ENCODE assay signal across 8 cellular contexts in genomic region chr2:176126929-176127768, GRCh38. TPM values are rescaled to one million over a fixed set of nuclear protein-coding genes. Genes with fewer than 3 reads are reported as not detected.
DNase-seq lines count a peak whose midpoint lies in the region; ATAC-seq lines count a peak whose summit lies in the region.

No MANE protein-coding gene starts in this region.

- H3K4me3 Mint-ChIP-seq in naive thymus-derived CD4-positive, alpha-beta T cell = peak overlapping the region in 4 of 10 donors; percentile 17 to 67 (median 38)

- ATAC-seq in naive thymus-derived CD4-positive, alpha-beta T cell = peak; percentile 51

- peak; percentile 62 for DNase-seq in NCI-H1105 (lab: John Stamatoyannopoulos, UW)
- DNase-seq in NCI-H1105 treated with DMSO at 0.1 percent for 48 hours (lab: John Stamatoyannopoulos, UW) = no peak
- peak; percentile 83 for DNase-seq in NCI-H2227 (lab: John Stamatoyannopoulos, UW; ENCODE audit: unreplicated experiment)
- peak; percentile 72 to 78 for DNase-seq in activated CD4-positive, alpha-beta T cell treated with anti-CD3 and anti-CD28 coated beads, Interleukin-2, amount 50 U/mL, for 48 hours
- DNase-seq in effector memory CD4-positive, alpha-beta T cell = peak; percentile 23 to 60 (median 48)
- peak in 8 of 9 donors; percentile 26 to 68 (median 54) for DNase-seq in naive thymus-derived CD4-positive, alpha-beta T cell
- peak in 37 of 49 donors; percentile 1 to 69 (median 24) for DNase-seq in substantia nigra (lab: John Stamatoyannopoulos, UW)
- no peak for DNase-seq in NCI-H524 treated with DMSO at 0.1 percent for 48 hours (lab: John Stamatoyannopoulos, UW)

- peaks cover 0 to 5% (median 0%) of the 10 kb centered on the region in 5 donors for H3K36me3 Mint-ChIP-seq in naive thymus-derived CD4-positive, alpha-beta T cell

- peaks cover 32% of the 10 kb centered on the region for H3K4me1 ChIP-seq in effector memory CD4-positive, alpha-beta T cell (ENCODE audit: control insufficient read depth, insufficient read depth, low read length, poor library complexity, severe bottlenecking)
- H3K4me1 ChIP-seq in naive thymus-derived CD4-positive, alpha-beta T cell (ENCODE audit: control insufficient read depth in 2 of 2, insufficient read depth in 2 of 2, low read length in 2 of 2) = peaks cover 3 to 20% of the 10 kb centered on the region in 2 donors

- no peaks in the 10 kb centered on the region for H3K36me3 ChIP-seq in effector memory CD4-positive, alpha-beta T cell (ENCODE audit: control insufficient read depth, insufficient read depth, low read length)
- no peaks in the 10 kb centered on the region for H3K36me3 ChIP-seq in naive thymus-derived CD4-positive, alpha-beta T cell (ENCODE audit: control insufficient read depth in 2 of 3, insufficient read depth in 3 of 3, low read length in 3 of 3)

- peaks cover 92% of the 10 kb centered on the region for H3K27me3 ChIP-seq in effector memory CD4-positive, alpha-beta T cell (replicated peaks; ENCODE audit: control insufficient read depth, insufficient read depth, low read length, poor library complexity, severe bottlenecking)
- H3K27me3 ChIP-seq in naive thymus-derived CD4-positive, alpha-beta T cell (ENCODE audit: control insufficient read depth in 2 of 2, insufficient read depth in 2 of 2, low read length in 2 of 2) = peaks cover 33 to 74% of the 10 kb centered on the region in 2 donors

- H3K27ac Mint-ChIP-seq in naive thymus-derived CD4-positive, alpha-beta T cell = peak overlapping the region in 3 of 9 donors; percentile 8 to 63 (median 62)

- H3K9me3 ChIP-seq in effector memory CD4-positive, alpha-beta T cell (ENCODE audit: control insufficient read depth, low read length) = no peaks in the 10 kb centered on the region
- H3K9me3 ChIP-seq in naive thymus-derived CD4-positive, alpha-beta T cell (ENCODE audit: control insufficient read depth in 2 of 3, low read length in 3 of 3) = no peaks in the 10 kb centered on the region

- H3K27ac ChIP-seq in effector memory CD4-positive, alpha-beta T cell (ENCODE audit: insufficient read depth, low read length, poor library complexity, severe bottlenecking) = no peak overlapping the region
- no peak overlapping the region for H3K27ac ChIP-seq in naive thymus-derived CD4-positive, alpha-beta T cell (ENCODE audit: low read depth, low read length)
- no peak overlapping the region for H3K27ac ChIP-seq in substantia nigra (ENCODE audit: low read depth, low read length, poor library complexity, severe bottlenecking)

- no peak overlapping the region for H3K4me3 ChIP-seq in effector memory CD4-positive, alpha-beta T cell (ENCODE audit: insufficient read depth, low read depth, low read length, poor library complexity, severe bottlenecking)
- H3K4me3 ChIP-seq in naive thymus-derived CD4-positive, alpha-beta T cell (ENCODE audit: low read length) = no peak overlapping the region

- intact Hi-C loops in naive thymus-derived CD4-positive, alpha-beta T cell (cut with micrococcal nuclease) = loop anchor here (1.0 to 10.0 kb wide), 14 partner anchors 125 to 1792 kb away; partner anchors contain the start of genes LNPK (in 1 of the 2) and SP9 (in 1 of the 2)

- peaks cover 0 to 12% (median 1%) of the 10 kb centered on the region in 11 donors for H3K9me3 Mint-ChIP-seq in naive thymus-derived CD4-positive, alpha-beta T cell

- H3K4me1 Mint-ChIP-seq in naive thymus-derived CD4-positive, alpha-beta T cell = peaks cover 17 to 51% (median 41%) of the 10 kb centered on the region in 7 donors

- POLR2A ChIA-PET in naive thymus-derived CD4-positive, alpha-beta T cell (lab: Charles Lee) = interaction anchor here (0.5 to 0.9 kb wide), 3 partner anchors 24 to 1594 kb away, joined by 3 read pairs; no protein-coding TSS in a partner anchor

- CTCF ChIA-PET in naive thymus-derived CD4-positive, alpha-beta T cell (lab: Charles Lee) = interaction anchor here (0.6 to 5.6 kb wide), 16 partner anchors 12 to 1035 kb away, joined by 3 to 65 read pairs (median 4); no protein-coding TSS in a partner anchor

- peaks cover 71 to 80% (median 76%) of the 10 kb centered on the region in 5 donors for H3K27me3 Mint-ChIP-seq in naive thymus-derived CD4-positive, alpha-beta T cell

RNA-seq across cellular contexts. Expression of gene HOXD8, which starts 2.4 kb away (rescaled TPM):
- not detected for total RNA-seq in naive thymus-derived CD4-positive, alpha-beta T cell
- polyA plus RNA-seq in naive thymus-derived CD4-positive, alpha-beta T cell = not detected

RNA-seq across cellular contexts. Expression of gene HOXD9, which starts 4.6 kb away (rescaled TPM):
- total RNA-seq in naive thymus-derived CD4-positive, alpha-beta T cell = not detected
- not detected for polyA plus RNA-seq in naive thymus-derived CD4-positive, alpha-beta T cell

RNA-seq across cellular contexts. Expression of gene HOXD10, which starts 10.6 kb away (rescaled TPM):
- not detected for total RNA-seq in naive thymus-derived CD4-positive, alpha-beta T cell
- polyA plus RNA-seq in naive thymus-derived CD4-positive, alpha-beta T cell = not detected

RNA-seq across cellular contexts. Expression of gene HOXD11, which starts 20.1 kb away (rescaled TPM):
- not detected for total RNA-seq in naive thymus-derived CD4-positive, alpha-beta T cell
- not detected for polyA plus RNA-seq in naive thymus-derived CD4-positive, alpha-beta T cell

RNA-seq across cellular contexts. Expression of gene HOXD4, which starts 24.2 kb away (rescaled TPM):
- not detected for total RNA-seq in naive thymus-derived CD4-positive, alpha-beta T cell
- not detected for polyA plus RNA-seq in naive thymus-derived CD4-positive, alpha-beta T cell

Comparison
In these comparisons a context has a peak if more than half of its experiments do, and no peak if none do; other contexts are left out.
1. DNase-seq: peak in NCI-H1105 (single experiment), NCI-H2227 (single experiment), activated CD4-positive, alpha-beta T cell treated with anti-CD3 and anti-CD28 coated beads, Interleukin-2, amount 50 U/mL, for 48 hours (2 of 2), effector memory CD4-positive, alpha-beta T cell (3 of 3), naive thymus-derived CD4-positive, alpha-beta T cell (8 of 9) and substantia nigra (37 of 49); none in NCI-H1105 treated with DMSO at 0.1 percent for 48 hours (single experiment) and NCI-H524 treated with DMSO at 0.1 percent for 48 hours (single experiment).